In genomic region chr20:41028359-41029149, GRCh38 we compare ENCODE assay signal across 1 cellular context.
A peak's percentile ranks its signal among the peaks of the same experiment; 100 is the strongest.
TF ChIP-seq lines count a peak whose summit lies in the region.

TOP1 (plus strand) TSS chr20:41028822; CDS start chr20:41029068, 246 bp downstream.

TF ChIP-seq in HepG2, 621 proteins besides CTCF, POLR2A, EP300 and RAD21 (continued from another document and continues in another):
- TF ChIP-seq TEAD3 (CRISPR knock-in tag; optimal IDR thresholded peaks at IDR 0.05; ENCODE audit: borderline replicate concordance) (no peak), KDM6A (CRISPR knock-in tag; IDR thresholded peaks at IDR 0.05; ENCODE audit: low read depth) (peak; percentile 20; the same call in 1 of the 2 replicates), ZNF496 (CRISPR knock-in tag; IDR thresholded peaks at IDR 0.05; ENCODE audit: insufficient replicate concordance) (no peak), ZBTB43 (CRISPR knock-in tag; conservative IDR thresholded peaks at IDR 0.05) (peak; percentile 74), REL (CRISPR knock-in tag; conservative IDR thresholded peaks at IDR 0.05) (no peak), ARHGAP35 (CRISPR knock-in tag; IDR thresholded peaks at IDR 0.05; ENCODE audit: borderline replicate concordance) (peak; percentile 83), ZNF564 (CRISPR knock-in tag; IDR thresholded peaks at IDR 0.05) (peak; percentile 93; the same call in 1 of the 2 replicates), ZNF180 (CRISPR knock-in tag; IDR thresholded peaks at IDR 0.05; ENCODE audit: borderline replicate concordance, low read depth) (0 out of 2 replicates have a peak, but pooled peaks have one; percentile 75), RBFOX2 (IDR thresholded peaks at IDR 0.05; ENCODE audit: low read depth, low read length) (peak; percentile 99), MIXL1 (CRISPR knock-in tag; IDR thresholded peaks at IDR 0.05) (peak; percentile 35; the same call in 1 of the 2 replicates), THRA (CRISPR knock-in tag; IDR thresholded peaks at IDR 0.05; ENCODE audit: borderline replicate concordance) (peak; percentile 48; the same call in 1 of the 2 replicates), TAF1 (CRISPR knock-in tag; IDR thresholded peaks at IDR 0.05) (peak; percentile 99), EED (CRISPR knock-in tag; IDR thresholded peaks at IDR 0.05) (peak; percentile 70; the same call in 1 of the 2 replicates), ZNF850 (CRISPR knock-in tag; conservative IDR thresholded peaks at IDR 0.05) (no peak), ERF (CRISPR knock-in tag; IDR thresholded peaks at IDR 0.05) (peak; percentile 91), HDAC2 (CRISPR knock-in tag; IDR thresholded peaks at IDR 0.05) (peak; percentile 79), SRF (IDR thresholded peaks at IDR 0.05; ENCODE audit: low read depth, low read length) (peak; percentile 59; the same call in 1 of the 2 replicates), ZNF460 (CRISPR knock-in tag; IDR thresholded peaks at IDR 0.05; ENCODE audit: borderline replicate concordance) (no peak), ZBTB2 (CRISPR knock-in tag; IDR thresholded peaks at IDR 0.05; ENCODE audit: low read depth) (no peak), POGZ (CRISPR knock-in tag; IDR thresholded peaks at IDR 0.05) (peak; percentile 73), STAT5B (CRISPR knock-in tag; IDR thresholded peaks at IDR 0.05) (no peak), ZSCAN22 (CRISPR knock-in tag; IDR thresholded peaks at IDR 0.05) (0 out of 2 replicates have a peak, but pooled peaks have one; percentile 26), ZNF562 (CRISPR knock-in tag; IDR thresholded peaks at IDR 0.05; ENCODE audit: borderline replicate concordance) (no peak), ZNF788 (CRISPR knock-in tag; IDR thresholded peaks at IDR 0.05; ENCODE audit: borderline replicate concordance) (peak; percentile 39; the same call in 1 of the 2 replicates), WIZ (CRISPR knock-in tag; IDR thresholded peaks at IDR 0.05) (peak; percentile 28; the same call in 1 of the 2 replicates), ZNF207 (IDR thresholded peaks at IDR 0.05; ENCODE audit: borderline replicate concordance) (no peak), EHMT2 (IDR thresholded peaks at IDR 0.05; ENCODE audit: borderline replicate concordance, low read depth, low read length) (0 out of 2 replicates have a peak, but pooled peaks have one; percentile 20), PRDM15 (CRISPR knock-in tag; IDR thresholded peaks at IDR 0.05) (peak; percentile 68; the same call in 1 of the 2 replicates), ZNF501 (CRISPR knock-in tag; IDR thresholded peaks at IDR 0.05) (peak; percentile 98), MNT (IDR thresholded peaks at IDR 0.05) (peak; percentile 96), FIP1L1 (IDR thresholded peaks at IDR 0.05; ENCODE audit: borderline replicate concordance, insufficient read depth, low read depth, low read length) (peak; percentile 60; the same call in 1 of the 2 replicates), KLF15 (CRISPR knock-in tag; IDR thresholded peaks at IDR 0.05; ENCODE audit: borderline replicate concordance) (peak; percentile 75), HDAC6 (IDR thresholded peaks at IDR 0.05; ENCODE audit: low read depth, low read length) (no peak), SNAPC5 (CRISPR knock-in tag; IDR thresholded peaks at IDR 0.05; ENCODE audit: borderline replicate concordance) (peak; percentile 92), ZNF44 (CRISPR knock-in tag; IDR thresholded peaks at IDR 0.05) (no peak; the same call in 1 of the 2 replicates), NFKBIZ (CRISPR knock-in tag; IDR thresholded peaks at IDR 0.05) (peak; percentile 65; the same call in 1 of the 2 replicates), MAZ (IDR thresholded peaks at IDR 0.05; ENCODE audit: borderline replicate concordance, low read depth, low read length) (peak; percentile 66; the same call in 1 of the 2 replicates), MAZ (CRISPR knock-in tag; IDR thresholded peaks at IDR 0.05; ENCODE audit: low read depth) (peak; percentile 76; the same call in 1 of the 2 replicates), ZNF740 (CRISPR knock-in tag; IDR thresholded peaks at IDR 0.05) (no peak; the same call in 1 of the 2 replicates), TFDP1 (CRISPR knock-in tag; IDR thresholded peaks at IDR 0.05; ENCODE audit: borderline replicate concordance) (peak; percentile 97), ZNF543 (CRISPR knock-in tag; IDR thresholded peaks at IDR 0.05) (peak; percentile 61), SKI (IDR thresholded peaks at IDR 0.05; ENCODE audit: partially characterized antibody) (peak; percentile 49), ELF1 (CRISPR knock-in tag; IDR thresholded peaks at IDR 0.05) (peak; percentile 81), LBX2 (CRISPR knock-in tag; IDR thresholded peaks at IDR 0.05; ENCODE audit: borderline replicate concordance) (peak; percentile 88), GMEB2 (CRISPR knock-in tag; IDR thresholded peaks at IDR 0.05; ENCODE audit: low read depth) (peak; percentile 74), ZNF687 (CRISPR knock-in tag; IDR thresholded peaks at IDR 0.05) (peak; percentile 98), NRL (CRISPR knock-in tag; IDR thresholded peaks at IDR 0.05; ENCODE audit: borderline replicate concordance) (peak; percentile 80), ZNF17 (CRISPR knock-in tag; IDR thresholded peaks at IDR 0.05) (no peak)
